In genomic region chr15:23416349-23417276, GRCh38 we compare ENCODE assay signal across 16 cellular contexts. TPM values are rescaled to one million over a fixed set of nuclear protein-coding genes. Genes with fewer than 3 reads are reported as not detected.
DNase-seq lines count a peak whose midpoint lies in the region; ATAC-seq and TF ChIP-seq lines count a peak whose summit lies in the region.
"Had no signal": no experiment of that assay in that cellular context is flagged by ENCODE, and none has a peak within 500 bp of the region (broad histone marks: within the 10 kb centered on the region; RNA-seq: fewer than 3 reads in every experiment).

No MANE protein-coding gene starts in this region.

- H3K9me3 Mint-ChIP-seq in Caco-2 (ENCODE audit: unreplicated experiment) (no peaks in the 10 kb centered on the region), progenitor cell of endocrine pancreas (ENCODE audit: low read depth) (peaks cover 15% of the 10 kb centered on the region)
- H3K9me3 Mint-ChIP-seq: activated naive CD4-positive, alpha-beta T cell treated with anti-CD3 and anti-CD28 coated beads, Interleukin-2, amount 50 U/mL, for 24 hours had no signal

- H3K9me3 ChIP-seq in Caco-2, result no peaks in the 10 kb centered on the region
- H3K9me3 ChIP-seq in iPS-15b (ENCODE audit: control insufficient read depth, insufficient read depth, low read length), result no peaks in the 10 kb centered on the region
- H3K9me3 ChIP-seq: MG63 had no signal

- ATAC-seq in GM19452 (IDR thresholded peaks at IDR 0.05; ENCODE audit: unreplicated experiment) (peak; percentile 58), HG03521 (IDR thresholded peaks at IDR 0.05; ENCODE audit: unreplicated experiment) (peak; percentile 56), GM18511 (IDR thresholded peaks at IDR 0.05; ENCODE audit: unreplicated experiment) (no peak)

- no peaks in the 10 kb centered on the region for H3K4me1 ChIP-seq in Caco-2
- H3K4me1 ChIP-seq in iPS-15b (ENCODE audit: control insufficient read depth, insufficient read depth, low read length), result no peaks in the 10 kb centered on the region
- H3K4me1 ChIP-seq: breast epithelium had no signal

- H3K27me3 Mint-ChIP-seq in Caco-2 (ENCODE audit: insufficient read depth, unreplicated experiment), result no peaks in the 10 kb centered on the region
- no peaks in the 10 kb centered on the region for H3K27me3 Mint-ChIP-seq in progenitor cell of endocrine pancreas
- H3K27me3 Mint-ChIP-seq: activated naive CD4-positive, alpha-beta T cell treated with anti-CD3 and anti-CD28 coated beads, Interleukin-2, amount 50 U/mL, for 24 hours had no signal

- DNase-seq in Caco-2 (peak; percentile 25 to 36), progenitor cell of endocrine pancreas (ENCODE audit: low spot score, unreplicated experiment) (no peak), NCI-H1436 (lab: John Stamatoyannopoulos, UW) (no peak)
- DNase-seq in stimulated activated CD8-positive, alpha-beta memory T cell treated with anti-CD3 and anti-CD28 coated beads, Interleukin-4, amount 100 ng/mL, for 48 hours, result no peak
- DNase-seq: activated CD8-positive, alpha-beta memory T cell treated with anti-CD3 and anti-CD28 coated beads, Interleukin-2, amount 50 U/mL, for 4 hours; effector CD8-positive, alpha-beta T cell; foreskin melanocyte; islet precursor cell; MG63 had no signal

- H3K27ac Mint-ChIP-seq in Caco-2 (ENCODE audit: unreplicated experiment) (no peak overlapping the region), progenitor cell of endocrine pancreas (no peak overlapping the region)
- H3K27ac Mint-ChIP-seq: activated naive CD4-positive, alpha-beta T cell treated with anti-CD3 and anti-CD28 coated beads, Interleukin-2, amount 50 U/mL, for 24 hours had no signal

- no peaks in the 10 kb centered on the region for H3K36me3 ChIP-seq in Caco-2 (ENCODE audit: control insufficient read depth, insufficient read depth, low read length)
- H3K36me3 ChIP-seq in iPS-15b (ENCODE audit: control insufficient read depth, insufficient read depth, low read length), result no peaks in the 10 kb centered on the region
- H3K36me3 ChIP-seq: breast epithelium, MG63 had no signal

- H3K4me3 ChIP-seq in Caco-2 (ENCODE audit: low read depth, low read length) (no peak overlapping the region), iPS-15b (ENCODE audit: low read depth, low read length) (peak overlapping the region; percentile 30)
- H3K4me3 ChIP-seq: breast epithelium, MG63 had no signal

- H3K36me3 Mint-ChIP-seq in Caco-2 (ENCODE audit: insufficient read depth, unreplicated experiment) (no peaks in the 10 kb centered on the region), progenitor cell of endocrine pancreas (ENCODE audit: insufficient read depth) (no peaks in the 10 kb centered on the region)
- H3K36me3 Mint-ChIP-seq: activated naive CD4-positive, alpha-beta T cell treated with anti-CD3 and anti-CD28 coated beads, Interleukin-2, amount 50 U/mL, for 24 hours had no signal

- intact Hi-C loops in Caco-2 (cut with micrococcal nuclease; ENCODE audit: unreplicated experiment), result no loop called here

- no TSS peak for BruUV-seq in Caco-2 (replicated peaks; lab: Mats Ljungman, UMichigan)

- H3K27me3 ChIP-seq in Caco-2 (replicated peaks; ENCODE audit: control insufficient read depth, insufficient read depth, low read length) (no peaks in the 10 kb centered on the region), iPS-15b (ENCODE audit: control insufficient read depth, insufficient read depth, low read length) (no peaks in the 10 kb centered on the region)
- H3K27me3 ChIP-seq: breast epithelium, MG63 had no signal

- H3K4me1 Mint-ChIP-seq in Caco-2 (ENCODE audit: low read depth, unreplicated experiment) (no peaks in the 10 kb centered on the region), progenitor cell of endocrine pancreas (ENCODE audit: low read depth) (no peaks in the 10 kb centered on the region)
- H3K4me1 Mint-ChIP-seq: activated naive CD4-positive, alpha-beta T cell treated with anti-CD3 and anti-CD28 coated beads, Interleukin-2, amount 50 U/mL, for 24 hours had no signal

- TF ChIP-seq CTCF in Caco-2 (IDR thresholded peaks at IDR 0.05; ENCODE audit: insufficient read depth in 1 of 2, low read depth in 1 of 2, low read length in 1 of 2, severe bottlenecking in 1 of 2, unreplicated experiment in 1 of 2) (no peak), progenitor cell of endocrine pancreas (IDR thresholded peaks at IDR 0.05; ENCODE audit: unreplicated experiment) (no peak)

- POLR2A ChIA-PET in Caco-2 (lab: Charles Lee), result no interaction called here

- CTCF ChIA-PET in Caco-2 (lab: Charles Lee), result no interaction called here

- H3K4me3 Mint-ChIP-seq in Caco-2 (ENCODE audit: unreplicated experiment) (no peak overlapping the region), progenitor cell of endocrine pancreas (ENCODE audit: low read depth) (no peak overlapping the region)
- H3K4me3 Mint-ChIP-seq: activated naive CD4-positive, alpha-beta T cell treated with anti-CD3 and anti-CD28 coated beads, Interleukin-2, amount 50 U/mL, for 24 hours had no signal

- no peak overlapping the region for H3K9ac ChIP-seq in iPS-15b (ENCODE audit: low read depth, low read length)

RNA-seq across cellular contexts. Expression of gene GOLGA6L2, which starts 30.4 kb away (rescaled TPM):
- total RNA-seq in Caco-2 (2022), result not detected in 2 replicates
- total RNA-seq in progenitor cell of endocrine pancreas, result 0.12 and 0.16 TPM in 2 replicates
- total RNA-seq: breast epithelium, H1 had no signal

Comparison
In these comparisons a context has a peak if more than half of its experiments do, and no peak if none do; other contexts are left out.
1. DNase-seq: peak in Caco-2 (2 of 2); none in progenitor cell of endocrine pancreas (single experiment), stimulated activated CD8-positive, alpha-beta memory T cell treated with anti-CD3 and anti-CD28 coated beads, Interleukin-4, amount 100 ng/mL, for 48 hours (single experiment) and NCI-H1436 (single experiment).